9 cellular contexts compared by ENCODE assay signal in genomic region chr6:7324520-7324919, GRCh38. TPM values are rescaled to one million over a fixed set of nuclear protein-coding genes. Genes with fewer than 3 reads are reported as not detected.
DNase-seq lines count a peak whose midpoint lies in the region; ATAC-seq and TF ChIP-seq lines count a peak whose summit lies in the region.
"Had no signal": no experiment of that assay in that cellular context is flagged by ENCODE, and none has a peak within 500 bp of the region (broad histone marks: within the 10 kb centered on the region; RNA-seq: fewer than 3 reads in every experiment).

No MANE protein-coding gene starts in this region.

- no peak overlapping the region for H3K4me3 Mint-ChIP-seq in activated CD4-positive, alpha-beta memory T cell treated with anti-CD3 and anti-CD28 coated beads for 36 hours
- no peak overlapping the region for H3K4me3 Mint-ChIP-seq in T-helper 2 cell treated with Interferon-gamma antibody and Interleukin-4, amounts not matched to agents 5 μg/mL and 100 μg/mL, for 36 hours
- no peak overlapping the region for H3K4me3 Mint-ChIP-seq in stimulated activated effector memory CD8-positive, alpha-beta T cell treated with anti-CD3 and anti-CD28 coated beads, Interleukin-12 subunit alpha, Interleukin-12 subunit beta, amount 100 ng/mL, for 72 hours

- H3K36me3 ChIP-seq in gastroesophageal sphincter = no peaks in the 10 kb centered on the region

- POLR2A ChIA-PET in activated CD4-positive, alpha-beta memory T cell treated with anti-CD3 and anti-CD28 coated beads for 36 hours (lab: Charles Lee) = interaction anchor here (1.0 kb wide), 1 partner anchor 11 kb away, joined by 3 read pairs; no protein-coding TSS in a partner anchor

- 59 to 72% methylated on average over 7 of the region's 7 CpGs for WGBS in gastroesophageal sphincter (ENCODE audit: low coverage in 1 of 2), 2 donors

- H3K4me1 ChIP-seq in gastroesophageal sphincter = no peaks in the 10 kb centered on the region

- H3K27me3 Mint-ChIP-seq in activated CD4-positive, alpha-beta memory T cell treated with anti-CD3 and anti-CD28 coated beads for 36 hours = peaks cover 4% of the 10 kb centered on the region
- peaks cover 17% of the 10 kb centered on the region for H3K27me3 Mint-ChIP-seq in T-helper 2 cell treated with Interferon-gamma antibody and Interleukin-4, amounts not matched to agents 5 μg/mL and 100 μg/mL, for 36 hours (ENCODE audit: low read depth)

- CTCF ChIA-PET in activated CD4-positive, alpha-beta memory T cell treated with anti-CD3 and anti-CD28 coated beads for 36 hours (lab: Charles Lee) = interaction anchor here (0.6 to 1.1 kb wide), 3 partner anchors 9 to 14 kb away, joined by 3 to 4 read pairs (median 4); partner anchors contain the start of gene SSR1

- no peak for TF ChIP-seq CTCF in gastroesophageal sphincter (IDR thresholded peaks at IDR 0.05)

- H3K27ac ChIP-seq in gastroesophageal sphincter = no peak overlapping the region

- ATAC-seq in Right ventricle myocardium superior (ENCODE audit: poor library complexity) (peak; percentile 66), HG03442 (IDR thresholded peaks at IDR 0.05; ENCODE audit: unreplicated experiment) (peak; percentile 83), gastroesophageal sphincter (peak; percentile 55)
- no peak for ATAC-seq in stimulated activated effector memory CD8-positive, alpha-beta T cell treated with anti-CD3 and anti-CD28 coated beads, Interleukin-12 subunit alpha, Interleukin-12 subunit beta, amount 100 ng/mL, for 72 hours

- intact Hi-C loops in Right ventricle myocardium superior (cut with DNase I) (no loop called here), cardiac septum (cut with DNase I) (no loop called here)
- intact Hi-C loops in activated CD4-positive, alpha-beta memory T cell treated with anti-CD3 and anti-CD28 coated beads for 36 hours (cut with micrococcal nuclease) = no loop called here

- no peak for DNase-seq in Right ventricle myocardium superior
- no peak for DNase-seq in cardiac septum (ENCODE audit: low spot score)
- no peak for DNase-seq in activated CD4-positive, alpha-beta memory T cell treated with anti-CD3 and anti-CD28 coated beads for 36 hours
- DNase-seq in glomerular visceral epithelial cell (ENCODE audit: extremely low spot score) = no peak
- no peak for DNase-seq in T-helper 2 cell treated with Interferon-gamma antibody and Interleukin-4, amounts not matched to agents 5 μg/mL and 100 μg/mL, for 36 hours (ENCODE audit: low spot score)
- no peak for DNase-seq in stimulated activated effector memory CD8-positive, alpha-beta T cell treated with anti-CD3 and anti-CD28 coated beads, Interleukin-12 subunit alpha, Interleukin-12 subunit beta, amount 100 ng/mL, for 72 hours (ENCODE audit: low spot score in 2 of 2)
- DNase-seq: activated CD4-positive, alpha-beta T cell treated with anti-CD3 and anti-CD28 coated beads for 4 hours had no signal

- TF ChIP-seq EP300 in gastroesophageal sphincter (IDR thresholded peaks at IDR 0.05) = no peak

- no peaks in the 10 kb centered on the region for H3K9me3 ChIP-seq in gastroesophageal sphincter

- no peaks in the 10 kb centered on the region for H3K4me1 Mint-ChIP-seq in activated CD4-positive, alpha-beta memory T cell treated with anti-CD3 and anti-CD28 coated beads for 36 hours (ENCODE audit: low read depth)
- H3K4me1 Mint-ChIP-seq in T-helper 2 cell treated with Interferon-gamma antibody and Interleukin-4, amounts not matched to agents 5 μg/mL and 100 μg/mL, for 36 hours (ENCODE audit: low read depth) = no peaks in the 10 kb centered on the region
- peaks cover 6% of the 10 kb centered on the region for H3K4me1 Mint-ChIP-seq in stimulated activated effector memory CD8-positive, alpha-beta T cell treated with anti-CD3 and anti-CD28 coated beads, Interleukin-12 subunit alpha, Interleukin-12 subunit beta, amount 100 ng/mL, for 72 hours

- H3K27ac Mint-ChIP-seq in activated CD4-positive, alpha-beta memory T cell treated with anti-CD3 and anti-CD28 coated beads for 36 hours = no peak overlapping the region
- no peak overlapping the region for H3K27ac Mint-ChIP-seq in T-helper 2 cell treated with Interferon-gamma antibody and Interleukin-4, amounts not matched to agents 5 μg/mL and 100 μg/mL, for 36 hours
- no peak overlapping the region for H3K27ac Mint-ChIP-seq in stimulated activated effector memory CD8-positive, alpha-beta T cell treated with anti-CD3 and anti-CD28 coated beads, Interleukin-12 subunit alpha, Interleukin-12 subunit beta, amount 100 ng/mL, for 72 hours

- TF ChIP-seq POLR2A in gastroesophageal sphincter (IDR thresholded peaks at IDR 0.05) = no peak

- peaks cover 2% of the 10 kb centered on the region for H3K36me3 Mint-ChIP-seq in activated CD4-positive, alpha-beta memory T cell treated with anti-CD3 and anti-CD28 coated beads for 36 hours
- no peaks in the 10 kb centered on the region for H3K36me3 Mint-ChIP-seq in T-helper 2 cell treated with Interferon-gamma antibody and Interleukin-4, amounts not matched to agents 5 μg/mL and 100 μg/mL, for 36 hours (ENCODE audit: low read depth)
- no peaks in the 10 kb centered on the region for H3K36me3 Mint-ChIP-seq in stimulated activated effector memory CD8-positive, alpha-beta T cell treated with anti-CD3 and anti-CD28 coated beads, Interleukin-12 subunit alpha, Interleukin-12 subunit beta, amount 100 ng/mL, for 72 hours

- H3K4me3 ChIP-seq in gastroesophageal sphincter = no peak overlapping the region

- no peaks in the 10 kb centered on the region for H3K9me3 Mint-ChIP-seq in activated CD4-positive, alpha-beta memory T cell treated with anti-CD3 and anti-CD28 coated beads for 36 hours
- peaks cover 4% of the 10 kb centered on the region for H3K9me3 Mint-ChIP-seq in T-helper 2 cell treated with Interferon-gamma antibody and Interleukin-4, amounts not matched to agents 5 μg/mL and 100 μg/mL, for 36 hours
- H3K9me3 Mint-ChIP-seq in stimulated activated effector memory CD8-positive, alpha-beta T cell treated with anti-CD3 and anti-CD28 coated beads, Interleukin-12 subunit alpha, Interleukin-12 subunit beta, amount 100 ng/mL, for 72 hours = peaks cover 3% of the 10 kb centered on the region

- H3K27me3 ChIP-seq in gastroesophageal sphincter = peaks cover 7% of the 10 kb centered on the region

RNA-seq across cellular contexts. Expression of gene SSR1, which starts 11.5 kb away (rescaled TPM):
- total RNA-seq in Right ventricle myocardium superior = 47.5 TPM
- total RNA-seq in cardiac septum = 61.8 TPM
- 10 to 100 TPM; 34.2 to 61.4 (median 46.0) TPM for total RNA-seq in gastroesophageal sphincter
- 100 to 1,000 TPM; 156 to 164 TPM for total RNA-seq in activated CD4-positive, alpha-beta memory T cell treated with anti-CD3 and anti-CD28 coated beads for 36 hours
